In the genomic region with DNA sequence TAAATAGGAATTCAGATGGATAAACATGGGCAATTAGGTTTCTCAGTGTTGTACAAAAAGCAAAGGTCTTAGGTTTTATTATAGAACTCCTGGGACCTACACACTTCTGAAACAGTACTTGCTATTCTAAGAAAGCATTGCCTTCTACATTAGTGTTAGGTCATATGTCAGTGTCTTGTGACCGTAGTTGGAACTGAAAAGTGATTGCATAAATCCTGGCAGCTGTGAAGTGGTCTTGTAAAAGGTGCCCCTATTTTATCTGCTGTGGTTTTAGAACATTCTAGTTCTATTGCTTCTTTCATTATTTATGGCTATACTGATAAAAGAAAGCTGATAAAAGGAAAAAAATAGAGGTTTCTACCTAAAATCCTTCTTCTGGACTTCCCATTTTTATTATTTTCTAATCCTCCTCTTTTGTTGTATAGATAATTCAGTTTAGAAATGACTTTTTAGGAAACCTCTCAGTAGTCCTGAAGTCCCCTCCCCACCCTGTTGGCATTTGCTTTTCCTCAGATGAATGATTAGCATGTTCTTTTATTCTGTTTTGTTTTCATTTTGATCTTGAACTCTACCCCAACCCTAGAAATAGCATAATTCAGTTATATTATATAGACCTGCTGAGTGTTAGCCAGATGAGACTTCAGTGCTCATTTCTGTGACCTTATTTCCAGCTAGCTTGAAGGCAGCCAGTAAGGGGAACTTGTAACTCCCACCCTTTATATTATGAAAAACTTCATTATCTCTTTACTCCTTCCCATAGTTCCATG, we compare ENCODE assay signal across 10 cellular contexts. TPM values are rescaled to one million over a fixed set of nuclear protein-coding genes. Genes with fewer than 3 reads are reported as not detected.
DNase-seq lines count a peak whose midpoint lies in the region; ATAC-seq and TF ChIP-seq lines count a peak whose summit lies in the region.
"Had no signal": no experiment of that assay in that cellular context is flagged by ENCODE, and none has a peak within 500 bp of the region (broad histone marks: within the 10 kb centered on the region; RNA-seq: fewer than 3 reads in every experiment).

No MANE protein-coding gene starts in this region.

- no peak overlapping the region for H4K91ac ChIP-seq in H9 (ENCODE audit: insufficient read length, low read depth, low read length)

- no peak overlapping the region for H2BK120ac ChIP-seq in H9 (ENCODE audit: low read depth, low read length, poor library complexity, severe bottlenecking)

- H2AK5ac ChIP-seq in H9 (ENCODE audit: insufficient read length, low read length) = no peak overlapping the region

- no peak overlapping the region for H3K4me3 Mint-ChIP-seq in H9

- no peak overlapping the region for H2BK5ac ChIP-seq in H9 (ENCODE audit: insufficient read length, low read length)

- ATAC-seq in HG03520 (IDR thresholded peaks at IDR 0.05; ENCODE audit: unreplicated experiment) (no peak), GM18520 (IDR thresholded peaks at IDR 0.05; ENCODE audit: unreplicated experiment) (no peak)

- DNase-seq in GM13976 (ENCODE audit: low spot score) (peak; percentile 47), NB4 (ENCODE audit: low read depth) (peak; percentile 73), fibroblast of peridontal ligament (ENCODE audit: extremely low read depth) (peak; percentile 59), H9 (no peak), NCI-H1105 (lab: John Stamatoyannopoulos, UW) (no peak)
- DNase-seq: activated CD4-positive, alpha-beta T cell treated with anti-CD3 and anti-CD28 coated beads for 48 hours had no signal

- no peak overlapping the region for H3K27ac Mint-ChIP-seq in H9

- no peak for TF ChIP-seq CTCF in GM13976 (IDR thresholded peaks at IDR 0.05; ENCODE audit: borderline replicate concordance, control extremely low read depth, extremely low read depth, insufficient read depth, missing control alignments)
- no peak for TF ChIP-seq CTCF in NB4 (IDR thresholded peaks at IDR 0.05; ENCODE audit: low read depth, low read length)
- TF ChIP-seq CTCF in H9 (conservative IDR thresholded peaks at IDR 0.05) = no peak

- H3K27me3 Mint-ChIP-seq in H9 (ENCODE audit: low read depth) = no peaks in the 10 kb centered on the region

- H2AFZ ChIP-seq in H9 (ENCODE audit: low read length) = no peak overlapping the region

- no peak overlapping the region for H3K18ac ChIP-seq in H9 (ENCODE audit: insufficient read length, low read depth, low read length)

- H3K36me3 Mint-ChIP-seq in H9 (ENCODE audit: insufficient read depth in 1 of 3, low read depth in 3 of 3) = peaks cover under 1 to 4% (median 3%) of the 10 kb centered on the region in 3 experiments; a peak in 4 of 7 replicates

- H2BK20ac ChIP-seq in H9 (ENCODE audit: low read depth, low read length, poor library complexity, severe bottlenecking) = no peak overlapping the region

- H2BK12ac ChIP-seq in H9 (ENCODE audit: insufficient read length, low read depth, low read length) = no peak overlapping the region

- H3K14ac ChIP-seq in H9 (ENCODE audit: insufficient read depth, low read length) = no peak overlapping the region

- no peak overlapping the region for H3K56ac ChIP-seq in H9 (ENCODE audit: insufficient read length, low read depth, low read length)

- no peaks in the 10 kb centered on the region; the same call in 1 of the 2 replicates for H3K79me2 ChIP-seq in H9 (ENCODE audit: insufficient read depth, low read length)

- no peak for TF ChIP-seq POLR2A in NB4 (IDR thresholded peaks at IDR 0.05; ENCODE audit: extremely low read depth, insufficient read length)

- no peaks in the 10 kb centered on the region for H4K20me1 ChIP-seq in H9 (ENCODE audit: control insufficient read depth, insufficient read depth, insufficient read length)

- no peak overlapping the region for H4K5ac ChIP-seq in H9 (ENCODE audit: insufficient read length, low read depth, low read length)

- H3K4ac ChIP-seq in H9 (ENCODE audit: low read depth, low read length) = no peak overlapping the region

- in situ Hi-C loops in GM13976 (cut with MboI; ENCODE audit: low sequenced_read_pairs, unreplicated experiment) = no loop called here

- H3K4me1 ChIP-seq in rectal smooth muscle tissue (ENCODE audit: control insufficient read depth, insufficient read depth, low read length) = peaks cover 10% of the 10 kb centered on the region
- no peaks in the 10 kb centered on the region for H3K4me1 ChIP-seq in H9 (ENCODE audit: insufficient read depth, low read length)

- H3K9ac ChIP-seq in rectal smooth muscle tissue (ENCODE audit: low read length) (no peak overlapping the region), H9 (ENCODE audit: extremely low read depth, insufficient read length, low read length) (no peak overlapping the region)
- H3K9ac ChIP-seq: KMS-11 had no signal

- H3K4me3 ChIP-seq in NB4 (ENCODE audit: low read depth, low read length) (no peak overlapping the region), rectal smooth muscle tissue (ENCODE audit: low read length) (no peak overlapping the region)

- H3K4me2 ChIP-seq in H9 (ENCODE audit: insufficient read depth, insufficient read length, low read length) = no peak overlapping the region
- H3K4me2 ChIP-seq: KMS-11 had no signal

- H3K4me1 Mint-ChIP-seq in H9 = peaks cover 11 to 12% of the 10 kb centered on the region in 2 experiments

- no peaks in the 10 kb centered on the region; a peak in 1 of 5 replicates for H3K9me3 Mint-ChIP-seq in H9

- no CpG with 5 or more reads among the region's 1 CpG for WGBS in H9 (ENCODE audit: extremely low coverage, insufficient read length, low lambda C conversion rate)

- H2BK15ac ChIP-seq in H9 (ENCODE audit: low read depth, low read length) = no peak overlapping the region

- no peaks in the 10 kb centered on the region for H3K23me2 ChIP-seq in H9 (ENCODE audit: insufficient read length, low read depth, low read length, poor library complexity, severe bottlenecking)

- H3K27me3 ChIP-seq in rectal smooth muscle tissue (ENCODE audit: control insufficient read depth, insufficient read depth, low read length) = no peaks in the 10 kb centered on the region
- H3K27me3 ChIP-seq in H9 (ENCODE audit: insufficient read depth, low read length) = no peaks in the 10 kb centered on the region

- H3T11ph ChIP-seq in H9 (ENCODE audit: low read length) = no peak overlapping the region

- peaks cover 3% of the 10 kb centered on the region for H3K79me1 ChIP-seq in H9 (ENCODE audit: insufficient read depth, low read depth, low read length, poor library complexity, severe bottlenecking)

- H3K23ac ChIP-seq in H9 (ENCODE audit: insufficient read length, low read depth, low read length) = no peak overlapping the region

- H4K8ac ChIP-seq in H9 (replicated peaks; ENCODE audit: insufficient read length, low read depth, low read length) = no peak overlapping the region

- H3K27ac ChIP-seq in rectal smooth muscle tissue (ENCODE audit: low read depth, low read length) = peak overlapping the region; percentile 34
- H3K27ac ChIP-seq in H9 (ENCODE audit: insufficient read length, low read depth, low read length) = no peak overlapping the region
- H3K27ac ChIP-seq: KMS-11 had no signal

- no peaks in the 10 kb centered on the region for H3K9me3 ChIP-seq in H9 (ENCODE audit: control insufficient read depth, low read depth, low read length)

- H3K36me3 ChIP-seq in rectal smooth muscle tissue (ENCODE audit: control insufficient read depth, insufficient read depth, low read length) = no peaks in the 10 kb centered on the region

RNA-seq across cellular contexts. Expression of a gene that starts 41.0 kb away (rescaled TPM):
- total RNA-seq in H9 (2021) = 11.8 and 12.0 TPM in 2 replicates

Comparison
In these comparisons a context has a peak if more than half of its experiments do, and no peak if none do; other contexts are left out.
1. DNase-seq: peak in GM13976 (single experiment), NB4 (single experiment) and fibroblast of peridontal ligament (single experiment); none in H9 (single experiment) and NCI-H1105 (single experiment).